ENCODE assay signal across 19 cellular contexts in the genomic region with DNA sequence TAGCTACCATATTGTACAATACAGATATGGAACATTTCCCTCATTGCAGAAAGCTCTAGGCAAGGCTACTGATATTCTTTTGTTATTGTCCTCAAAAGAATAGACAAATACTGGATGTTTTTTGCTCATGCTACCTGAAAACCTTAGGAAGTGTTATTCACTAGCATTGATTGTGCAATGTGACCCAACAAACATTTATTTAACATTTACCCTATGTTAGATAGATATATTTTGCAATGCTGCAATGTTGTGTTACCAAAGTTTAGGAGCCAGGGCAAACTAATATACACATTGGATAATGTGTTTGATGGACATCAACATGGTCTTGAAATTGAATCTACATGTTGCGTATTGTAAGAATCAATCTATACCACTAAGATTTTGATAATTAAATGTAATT.
"Had no signal": no experiment of that assay in that cellular context is flagged by ENCODE, and none has a peak within 500 bp of the region (broad histone marks: within the 10 kb centered on the region; RNA-seq: fewer than 3 reads in every experiment).

No MANE protein-coding gene starts in this region.

- DNase-seq: activated CD4-positive, alpha-beta T cell treated with anti-CD3 and anti-CD28 coated beads for 1 hour; activated CD4-positive, alpha-beta T cell treated with anti-CD3 and anti-CD28 coated beads, Interleukin-2, amount 10 ng/mL, durations not matched to agents 7 days and 5 days; activated CD8-positive, alpha-beta T cell treated with anti-CD3 and anti-CD28 coated beads for 36 hours; activated naive CD4-positive, alpha-beta T cell; activated T-cell treated with anti-CD3 and anti-CD28 coated beads, Interleukin-2, amount 50 U/mL, for 4 hours; effector CD4-positive, alpha-beta T cell; naive B cell; psoas muscle; spleen; stimulated activated CD4-positive, alpha-beta T cell treated with anti-CD3 and anti-CD28 coated beads, Interleukin-2, amount 100 ng/mL, for 48 hours; stimulated activated naive CD8-positive, alpha-beta T cell treated with anti-CD3 and anti-CD28 coated beads, Interleukin-15, Interleukin-2, amounts not matched to agents 100 U/mL and 50 U/mL, for 24 hours; transverse colon had no signal

- ATAC-seq: activated CD8-positive, alpha-beta T cell treated with anti-CD3 and anti-CD28 coated beads for 36 hours; activated naive CD4-positive, alpha-beta T cell treated with anti-CD3 and anti-CD28 coated beads, Interleukin-2, amount 50 U/mL, for 72 hours; activated T-cell treated with anti-CD3 and anti-CD28 coated beads, Interleukin-2, amount 50 U/mL, for 4 hours; stimulated activated naive CD8-positive, alpha-beta T cell treated with anti-CD3 and anti-CD28 coated beads, Interleukin-15, Interleukin-2, amounts not matched to agents 100 U/mL and 50 U/mL, for 24 hours had no signal

- H3K79me2 ChIP-seq: parathyroid adenoma had no signal

- H3K36me3 ChIP-seq: esophagus muscularis mucosa, heart right ventricle, spleen, transverse colon had no signal

- H3K27ac ChIP-seq: esophagus muscularis mucosa, foreskin keratinocyte, parathyroid adenoma, psoas muscle, spleen, testis, transverse colon had no signal

- H3K4me1 ChIP-seq: parathyroid adenoma, psoas muscle, testis, transverse colon had no signal

- H3K9ac ChIP-seq: parathyroid adenoma had no signal

- H3K27me3 ChIP-seq: esophagus muscularis mucosa, testis, transverse colon had no signal

- H3K4me3 ChIP-seq: esophagus muscularis mucosa, heart right ventricle, lung, psoas muscle, spleen, testis, transverse colon had no signal

- H3K9me3 ChIP-seq: esophagus muscularis mucosa, heart right ventricle, psoas muscle, spleen, testis, transverse colon had no signal
